In genomic region chr4:2468464-2469191, GRCh38 we compare ENCODE assay signal across 8 cellular contexts. TPM values are rescaled to one million over a fixed set of nuclear protein-coding genes. Genes with fewer than 3 reads are reported as not detected.
A peak's percentile ranks its signal among the peaks of the same experiment; 100 is the strongest.
DNase-seq lines count a peak whose midpoint lies in the region; ATAC-seq and TF ChIP-seq lines count a peak whose summit lies in the region.

Gene RNF4 (plus strand): TSS chr4:2469106. CDS start chr4:2490494, 21,388 bp downstream.

- TF ChIP-seq POLR2A in GM19099 (IDR thresholded peaks at IDR 0.05; ENCODE audit: extremely low read depth, insufficient read length, low read depth) = peak; percentile 65

- H3K36me3 ChIP-seq in kidney epithelial cell (ENCODE audit: control insufficient read depth, insufficient read depth, low read length) = no peaks in the 10 kb centered on the region

- peak; percentile 98 for DNase-seq in AG20443 (ENCODE audit: low spot score)
- peak; percentile 91 for DNase-seq in NCI-H510A (lab: John Stamatoyannopoulos, UW)
- DNase-seq in activated CD4-positive, alpha-beta T cell treated with anti-CD3 and anti-CD28 coated beads for 1 hour = peak; percentile 90
- DNase-seq in cerebellum (ENCODE audit: low spot score) = peak; percentile 98
- DNase-seq in kidney epithelial cell (ENCODE audit: low read depth) = peak; percentile 87
- peak; percentile 92 to 94 for DNase-seq in stimulated activated CD4-positive, alpha-beta T cell treated with anti-CD3 and anti-CD28 coated beads, Interleukin-15, amount 100 ng/mL, for 48 hours (ENCODE audit: low read depth in 2 of 2)

- no peaks in the 10 kb centered on the region for H3K27me3 ChIP-seq in kidney epithelial cell (ENCODE audit: control insufficient read depth, insufficient read depth, low read length)

- peak; percentile 80 for ATAC-seq in HG03432 (IDR thresholded peaks at IDR 0.05; ENCODE audit: unreplicated experiment)

- peak within 1 kb of the TSS; percentile 84 for H3K4me3 ChIP-seq in kidney epithelial cell (ENCODE audit: low read depth, low read length)

- no peak for TF ChIP-seq CTCF in kidney epithelial cell (IDR thresholded peaks at IDR 0.05; ENCODE audit: insufficient read depth, low read length, poor library complexity, severe bottlenecking)

RNA-seq across cellular contexts. Expression of gene RNF4, which starts in this region (rescaled TPM):
- 45.0 TPM for total RNA-seq in cerebellum
- total RNA-seq in kidney epithelial cell = 83.9 and 88.7 TPM in 2 replicates

Comparison
In these comparisons a context has a peak if more than half of its experiments do, and no peak if none do; other contexts are left out.
1. Peak in every context shown above with its lines: DNase-seq, ATAC-seq and H3K4me3 ChIP-seq.